Comparison of ENCODE assay signal across 27 cellular contexts in the genomic region with DNA sequence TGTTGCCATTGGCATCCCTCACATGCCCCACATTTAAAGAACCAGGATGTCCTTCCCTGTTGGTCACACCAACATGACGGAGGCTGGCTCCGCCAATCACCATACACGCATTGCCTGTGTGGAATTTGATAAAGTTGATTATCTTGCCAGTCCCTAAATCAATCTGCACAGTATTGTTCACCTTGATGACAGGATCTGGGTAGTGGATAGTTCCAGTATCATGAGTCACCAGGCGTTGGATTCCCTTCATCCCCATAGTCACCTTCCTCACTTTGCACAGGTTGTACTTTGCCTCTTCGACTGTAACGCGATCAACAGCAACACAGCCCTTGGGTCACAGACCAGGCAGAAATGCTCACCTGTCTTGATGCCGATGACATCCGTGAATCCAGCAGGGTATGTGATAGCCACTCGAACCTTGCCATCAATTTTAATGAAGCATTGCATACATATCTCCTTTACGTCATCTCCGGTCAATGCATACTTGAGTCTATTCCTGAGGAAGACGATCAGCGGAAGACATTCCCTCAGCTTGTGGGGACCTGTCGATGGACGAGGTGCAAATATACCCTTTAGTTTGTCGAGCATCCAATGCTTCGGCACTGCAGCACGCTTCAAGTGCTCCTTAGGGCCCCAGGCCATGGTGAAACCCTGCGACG. TPM values are rescaled to one million over a fixed set of nuclear protein-coding genes. Genes with fewer than 3 reads are reported as not detected.
"Had no signal": no experiment of that assay in that cellular context is flagged by ENCODE, and none has a peak within 500 bp of the region (broad histone marks: within the 10 kb centered on the region; RNA-seq: fewer than 3 reads in every experiment).

No MANE protein-coding gene starts in this region.

- H3K4me2 ChIP-seq: neural progenitor cell had no signal

- H3K27me3 ChIP-seq: neural progenitor cell, ovary, right lobe of liver, upper lobe of left lung had no signal

- H3K4me1 ChIP-seq: gastroesophageal sphincter, neural progenitor cell, right lobe of liver, upper lobe of left lung had no signal

- H3K4me3 ChIP-seq: gastroesophageal sphincter, heart left ventricle, mucosa of descending colon, neural progenitor cell, ovary, right lobe of liver, stomach, upper lobe of left lung had no signal

- H2AFZ ChIP-seq: neural progenitor cell had no signal

- ATAC-seq: gastroesophageal sphincter; heart left ventricle; mucosa of descending colon; naive thymus-derived CD4-positive, alpha-beta T cell; right lobe of liver; stimulated activated effector memory CD8-positive, alpha-beta T cell treated with anti-CD3 and anti-CD28 coated beads, Interleukin-12 subunit alpha, Interleukin-12 subunit beta, amount 100 ng/mL, for 72 hours; T-cell had no signal

- H3K9me3 ChIP-seq: gastroesophageal sphincter, heart left ventricle, mucosa of descending colon, ovary, right lobe of liver, stomach, upper lobe of left lung had no signal

- DNase-seq: activated B cell treated with CpG ODN at 0.5 μM for 24 hours; activated CD4-positive, alpha-beta memory T cell treated with anti-CD3 and anti-CD28 coated beads for 36 hours; activated CD4-positive, alpha-beta T cell treated with anti-CD3 and anti-CD28 coated beads for 4 hours; activated naive CD4-positive, alpha-beta T cell treated with Interleukin-2 at 50 U/mL for 16 hours; activated naive CD8-positive, alpha-beta T cell treated with anti-CD3 and anti-CD28 coated beads, Interleukin-2, amount 10 ng/mL, durations not matched to agents 7 days and 5 days; activated T-cell treated with anti-CD3 and anti-CD28 coated beads for 4 hours; amygdala; caudate nucleus; endodermal cell; heart left ventricle; mucosa of descending colon; naive thymus-derived CD4-positive, alpha-beta T cell; ovary; stimulated activated CD4-positive, alpha-beta T cell treated with anti-CD3 and anti-CD28 coated beads, Interleukin-4, amount 100 ng/mL, for 24 hours; T-cell; upper lobe of left lung had no signal

- FAIRE-seq: colon had no signal

- H3K36me3 ChIP-seq: gastroesophageal sphincter, heart left ventricle, neural progenitor cell, ovary, right lobe of liver, stomach, upper lobe of left lung had no signal

- H3K27ac ChIP-seq: gastroesophageal sphincter, heart left ventricle, neural progenitor cell, ovary, right lobe of liver, stomach, upper lobe of left lung had no signal

RNA-seq across cellular contexts. Expression of a gene that starts 14.2 kb away (rescaled TPM):
- total RNA-seq: activated B cell treated with CpG ODN at 0.5 μM for 24 hours; activated CD4-positive, alpha-beta memory T cell treated with anti-CD3 and anti-CD28 coated beads for 36 hours; activated naive CD8-positive, alpha-beta T cell treated with anti-CD3 and anti-CD28 coated beads, Interleukin-2, amount 10 ng/mL, durations not matched to agents 7 days and 5 days; endodermal cell; epithelial cell of proximal tubule; gastroesophageal sphincter; kidney epithelial cell; mucosa of descending colon; naive thymus-derived CD4-positive, alpha-beta T cell; pulmonary artery endothelial cell; right lobe of liver; stomach; temporal lobe had no signal
- polyA plus RNA-seq: naive thymus-derived CD4-positive, alpha-beta T cell had no signal

RNA-seq across cellular contexts. Expression of a gene that starts 26.1 kb away (rescaled TPM):
- total RNA-seq: activated B cell treated with CpG ODN at 0.5 μM for 24 hours; activated CD4-positive, alpha-beta memory T cell treated with anti-CD3 and anti-CD28 coated beads for 36 hours; activated naive CD8-positive, alpha-beta T cell treated with anti-CD3 and anti-CD28 coated beads, Interleukin-2, amount 10 ng/mL, durations not matched to agents 7 days and 5 days; endodermal cell; epithelial cell of proximal tubule; gastroesophageal sphincter; kidney epithelial cell; liver; naive thymus-derived CD4-positive, alpha-beta T cell; pulmonary artery endothelial cell; right lobe of liver; stomach; temporal lobe had no signal
- polyA plus RNA-seq: liver; naive thymus-derived CD4-positive, alpha-beta T cell; ovary had no signal

RNA-seq across cellular contexts. Expression of a gene that starts 58.7 kb away (rescaled TPM):
- total RNA-seq: activated B cell treated with CpG ODN at 0.5 μM for 24 hours; activated naive CD8-positive, alpha-beta T cell treated with anti-CD3 and anti-CD28 coated beads, Interleukin-2, amount 10 ng/mL, durations not matched to agents 7 days and 5 days; naive thymus-derived CD4-positive, alpha-beta T cell had no signal
- polyA plus RNA-seq: naive thymus-derived CD4-positive, alpha-beta T cell had no signal
